Comparison of ENCODE assay signal across 28 cellular contexts in the genomic region with DNA sequence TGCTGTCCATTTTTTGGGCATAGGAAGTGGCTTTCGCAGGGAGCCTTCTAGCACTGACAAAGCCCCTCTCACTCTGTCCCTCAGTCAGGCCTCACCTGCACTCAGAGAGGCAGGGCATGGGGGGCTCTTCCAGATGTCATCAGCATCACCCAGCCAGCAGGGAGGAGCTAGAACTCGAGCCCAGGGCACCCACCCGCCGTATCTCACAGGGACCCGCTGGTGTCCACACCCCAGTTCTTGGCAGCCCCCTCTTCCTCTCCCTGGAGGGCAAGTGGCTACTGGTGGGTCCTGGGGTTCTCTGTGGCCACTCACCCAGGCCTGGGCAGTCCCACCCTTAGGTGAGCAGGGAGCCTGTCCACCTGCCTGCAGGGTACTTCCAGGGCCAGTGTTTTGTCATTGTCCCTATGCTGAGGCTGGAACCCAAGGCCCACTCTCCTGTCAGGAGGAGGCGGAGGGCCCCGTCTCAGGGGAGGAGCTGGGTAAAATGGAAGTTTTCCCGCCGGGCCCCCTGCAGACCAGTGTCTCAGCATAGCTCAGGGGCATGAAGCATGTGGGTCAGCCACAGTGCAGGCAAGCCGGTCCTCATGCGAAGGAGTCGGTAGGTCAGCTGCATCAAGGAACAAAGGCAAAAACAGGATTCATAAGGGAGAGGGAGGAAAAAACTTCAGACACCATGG. TPM values are rescaled to one million over a fixed set of nuclear protein-coding genes. Genes with fewer than 3 reads are reported as not detected.
A peak's percentile ranks its signal among the peaks of the same experiment; 100 is the strongest.
DNase-seq lines count a peak whose midpoint lies in the region; ATAC-seq and TF ChIP-seq lines count a peak whose summit lies in the region.
"Had no signal": no experiment of that assay in that cellular context is flagged by ENCODE, and none has a peak within 500 bp of the region (broad histone marks: within the 10 kb centered on the region; RNA-seq: fewer than 3 reads in every experiment).

No MANE protein-coding gene starts in this region.

- H2BK20ac ChIP-seq in H9 (ENCODE audit: low read depth, low read length, poor library complexity, severe bottlenecking): no peak overlapping the region

- H3K36me3 Mint-ChIP-seq in H9 (ENCODE audit: insufficient read depth in 1 of 3, low read depth in 3 of 3): no peaks in the 10 kb centered on the region
- H3K36me3 Mint-ChIP-seq: CD4-positive, alpha-beta memory T cell had no signal

- no peak overlapping the region for H3K27ac ChIP-seq in left ventricle myocardium inferior (replicated peaks)
- no peak overlapping the region for H3K27ac ChIP-seq in H9 (ENCODE audit: insufficient read length, low read depth, low read length)

- no peak overlapping the region for H4K91ac ChIP-seq in H9 (ENCODE audit: insufficient read length, low read depth, low read length)

- H2BK5ac ChIP-seq in H9 (ENCODE audit: insufficient read length, low read length): no peak overlapping the region

- no peak overlapping the region for H2BK120ac ChIP-seq in H9 (ENCODE audit: low read depth, low read length, poor library complexity, severe bottlenecking)

- H3K23me2 ChIP-seq in H9 (ENCODE audit: insufficient read length, low read depth, low read length, poor library complexity, severe bottlenecking): peaks cover 8% of the 10 kb centered on the region

- H3K79me2 ChIP-seq in H9 (ENCODE audit: insufficient read depth, low read length): no peaks in the 10 kb centered on the region

- H3K4me1 Mint-ChIP-seq in H9: peaks cover 23 to 27% of the 10 kb centered on the region in 2 experiments

- intact Hi-C loops in Right ventricle myocardium superior (cut with DNase I) (no loop called here), left ventricle myocardium inferior (cut with micrococcal nuclease) (no loop called here)

- no peak overlapping the region for H2AK5ac ChIP-seq in H9 (ENCODE audit: insufficient read length, low read length)

- H4K8ac ChIP-seq in H9 (replicated peaks; ENCODE audit: insufficient read length, low read depth, low read length): no peak overlapping the region

- no peak overlapping the region for H3K9ac ChIP-seq in H9 (ENCODE audit: extremely low read depth, insufficient read length, low read length)

- H3K27me3 Mint-ChIP-seq in H9 (ENCODE audit: low read depth): peaks cover 20% of the 10 kb centered on the region
- H3K27me3 Mint-ChIP-seq: CD4-positive, alpha-beta memory T cell had no signal

- DNase-seq in Right ventricle myocardium superior (peak; percentile 32), left ventricle myocardium inferior (no peak), H9 (no peak), left kidney (ENCODE audit: low read depth, low spot score) (peak; percentile 45), hippocampal formation (lab: John Stamatoyannopoulos, UW) (no peak), UCSD-AML1 (lab: John Stamatoyannopoulos, UW; ENCODE audit: unreplicated experiment) (no peak)
- DNase-seq: 8988T; ACHN; CD4-positive, alpha-beta memory T cell; COR-L47; DMS53; GDM1; Karpas-422; NCI-H1092; NCI-H1417 treated with DMSO at 0.1 percent for 48 hours; NCI-H1694 treated with DMSO at 0.1 percent for 48 hours; NCI-H2081 treated with DMSO at 0.1 percent for 48 hours; NCI-H2171; NCI-H226; NCI-H510A; NCI-H69; RPMI8226; SHP77 had no signal

- H3K36me3 ChIP-seq in left ventricle myocardium inferior: no peaks in the 10 kb centered on the region

- H3K9me3 ChIP-seq in left ventricle myocardium inferior (replicated peaks) (no peaks in the 10 kb centered on the region), H9 (ENCODE audit: control insufficient read depth, low read depth, low read length) (no peaks in the 10 kb centered on the region)

- H3K18ac ChIP-seq in H9 (ENCODE audit: insufficient read length, low read depth, low read length): peak overlapping the region; percentile 24

- H3K4me1 ChIP-seq in left ventricle myocardium inferior (peaks cover 28% of the 10 kb centered on the region), H9 (ENCODE audit: insufficient read depth, low read length) (peaks cover 2% of the 10 kb centered on the region; the same call in 1 of the 2 replicates)

- ATAC-seq in Right ventricle myocardium superior (ENCODE audit: poor library complexity): no peak
- ATAC-seq in GM19324 (IDR thresholded peaks at IDR 0.05; ENCODE audit: low FRiP score, unreplicated experiment): no peak
- ATAC-seq: GM12878, HepG2 had no signal

- no peak overlapping the region for H3T11ph ChIP-seq in H9 (ENCODE audit: low read length)

- H3K27ac Mint-ChIP-seq in H9: no peak overlapping the region

- H4K5ac ChIP-seq in H9 (ENCODE audit: insufficient read length, low read depth, low read length): no peak overlapping the region

- H3K27me3 ChIP-seq in left ventricle myocardium inferior (ENCODE audit: low read depth) (peaks cover 21% of the 10 kb centered on the region), H9 (ENCODE audit: insufficient read depth, low read length) (no peaks in the 10 kb centered on the region)

- H3K23ac ChIP-seq in H9 (ENCODE audit: insufficient read length, low read depth, low read length): no peak overlapping the region

- no CpG with 5 or more reads among the region's 12 CpGs for WGBS in H9 (ENCODE audit: extremely low coverage, insufficient read length, low lambda C conversion rate)

- no peak overlapping the region for H3K56ac ChIP-seq in H9 (ENCODE audit: insufficient read length, low read depth, low read length)

- no peak overlapping the region for H3K4me3 Mint-ChIP-seq in H9
- H3K4me3 Mint-ChIP-seq: CD4-positive, alpha-beta memory T cell had no signal

- H3K79me1 ChIP-seq in H9 (ENCODE audit: insufficient read depth, low read depth, low read length, poor library complexity, severe bottlenecking): no peaks in the 10 kb centered on the region

- H3K14ac ChIP-seq in H9 (ENCODE audit: insufficient read depth, low read length): peak overlapping the region; percentile 21; the same call in 1 of the 2 replicates

- no peak overlapping the region for H2BK15ac ChIP-seq in H9 (ENCODE audit: low read depth, low read length)

- no peak overlapping the region for H2AFZ ChIP-seq in H9 (ENCODE audit: low read length)

- no peak overlapping the region for H3K4me2 ChIP-seq in H9 (ENCODE audit: insufficient read depth, insufficient read length, low read length)

- TF ChIP-seq CTCF in left ventricle myocardium inferior (IDR thresholded peaks at IDR 0.05; ENCODE audit: borderline replicate concordance) (no peak), H9 (conservative IDR thresholded peaks at IDR 0.05) (no peak)

- H3K4ac ChIP-seq in H9 (ENCODE audit: low read depth, low read length): no peak overlapping the region

- H3K9me3 Mint-ChIP-seq in H9: no peaks in the 10 kb centered on the region; a peak in 1 of 5 replicates
- H3K9me3 Mint-ChIP-seq: CD4-positive, alpha-beta memory T cell had no signal

- peaks cover 3% of the 10 kb centered on the region for H4K20me1 ChIP-seq in H9 (ENCODE audit: control insufficient read depth, insufficient read depth, insufficient read length)

- no peak overlapping the region for H2BK12ac ChIP-seq in H9 (ENCODE audit: insufficient read length, low read depth, low read length)

- H3K4me3 ChIP-seq in left ventricle myocardium inferior: no peak overlapping the region
- H3K4me3 ChIP-seq: GM12878 had no signal

RNA-seq across cellular contexts. Expression of gene MYO7A, which starts 21.8 kb away (rescaled TPM):
- total RNA-seq in Right ventricle myocardium superior (4.4 TPM), left ventricle myocardium inferior (3.2 TPM), H9 (2021) (1.6 and 2.2 TPM in 2 replicates)

RNA-seq across cellular contexts. Expression of gene OMP, which starts 47.2 kb away (rescaled TPM):
- total RNA-seq in Right ventricle myocardium superior: not detected
- total RNA-seq in left ventricle myocardium inferior: not detected
- total RNA-seq in H9 (2021): 0.86 TPM in 1 of 2 replicates, not detected in the other
- total RNA-seq: GM12878, H4, HepG2, SK-MEL-5 had no signal

Comparison
In these comparisons a context has a peak if more than half of its experiments do, and no peak if none do; other contexts are left out.
1. DNase-seq: peak in Right ventricle myocardium superior (single experiment) and left kidney (single experiment); none in left ventricle myocardium inferior (single experiment), H9 (single experiment), hippocampal formation (0 of 2) and UCSD-AML1 (single experiment).